ENCODE assay signal across 8 cellular contexts in the genomic region with DNA sequence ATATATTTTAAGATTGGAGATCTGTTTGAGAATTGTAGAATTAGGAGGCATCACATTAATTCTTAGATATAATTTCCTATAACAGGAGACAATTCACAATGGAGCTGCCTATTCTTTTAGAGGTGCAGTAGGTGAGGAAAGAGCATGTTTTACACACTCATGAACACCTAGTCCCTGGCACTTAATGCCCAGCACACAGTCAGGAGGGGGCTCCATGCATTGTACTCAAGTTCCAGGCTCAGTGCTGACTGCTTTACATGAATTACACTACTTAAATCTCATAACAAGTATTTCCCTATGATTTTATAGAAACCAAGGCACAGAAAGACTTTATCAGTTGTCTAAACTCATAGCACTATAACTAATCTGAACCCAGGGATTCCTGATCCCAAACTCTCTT. TPM values are rescaled to one million over a fixed set of nuclear protein-coding genes. Genes with fewer than 3 reads are reported as not detected.
DNase-seq lines count a peak whose midpoint lies in the region; ATAC-seq and TF ChIP-seq lines count a peak whose summit lies in the region.
"Had no signal": no experiment of that assay in that cellular context is flagged by ENCODE, and none has a peak within 500 bp of the region (broad histone marks: within the 10 kb centered on the region; RNA-seq: fewer than 3 reads in every experiment).

No MANE protein-coding gene starts in this region.

- DNase-seq in SJSA1 (ENCODE audit: low read depth in 1 of 2, low spot score in 2 of 2), result no peak
- DNase-seq in fibroblast of pulmonary artery (ENCODE audit: low read depth), result no peak
- DNase-seq in stomach, result no peak
- no peak for DNase-seq in cortex of kidney (lab: John Stamatoyannopoulos, UW)

- H3K36me3 ChIP-seq in SJSA1, result peaks cover 21% of the 10 kb centered on the region
- peaks cover 0 to 22% (median 16%) of the 10 kb centered on the region in 4 donors for H3K36me3 ChIP-seq in stomach

- H3K27me3 ChIP-seq in SJSA1 (replicated peaks) (0 out of 2 replicates have a peak, but pooled peaks cover 4% of the 10 kb centered on the region), stomach (no peaks in the 10 kb centered on the region)

- peak overlapping the region; percentile 89 for H3K27ac ChIP-seq in SJSA1
- H3K27ac ChIP-seq in stomach, result peak overlapping the region; percentile 81 to 93 (median 90)

- H3K4me3 ChIP-seq in SJSA1 (peak overlapping the region; percentile 46), fibroblast of pulmonary artery (replicated peaks; ENCODE audit: low read depth, low read length) (peak overlapping the region; percentile 76), stomach (peak overlapping the region; percentile 37 to 56 (median 52))

- H3K9me3 ChIP-seq in SJSA1 (replicated peaks) (no peaks in the 10 kb centered on the region), stomach (no peaks in the 10 kb centered on the region)

- intact Hi-C loops in stomach (cut with DNase I; ENCODE audit: low total_unique reads), result no loop called here

- H3K4me1 ChIP-seq in SJSA1 (replicated peaks) (peaks cover 9% of the 10 kb centered on the region), stomach (peaks cover 0 to 44% (median 24%) of the 10 kb centered on the region in 4 donors)

- no peak for TF ChIP-seq POLR2A in stomach (IDR thresholded peaks at IDR 0.05)

- ATAC-seq in GM21723 (IDR thresholded peaks at IDR 0.05; ENCODE audit: unreplicated experiment), result peak; percentile 28
- ATAC-seq in HG02852 (IDR thresholded peaks at IDR 0.05; ENCODE audit: unreplicated experiment), result no peak
- ATAC-seq in HG03045 (IDR thresholded peaks at IDR 0.05; ENCODE audit: unreplicated experiment), result no peak

- TF ChIP-seq CTCF in fibroblast of pulmonary artery (IDR thresholded peaks at IDR 0.05; ENCODE audit: low read length, missing control alignments) (no peak), stomach (IDR thresholded peaks at IDR 0.05) (no peak)

- no peak for TF ChIP-seq EP300 in stomach (IDR thresholded peaks at IDR 0.05)

RNA-seq across cellular contexts. Expression of a gene that starts 0.4 kb away (rescaled TPM):
- total RNA-seq in SJSA1 (2014; rRNA removed; shearing (Covaris generic)), result 31.0 and 37.2 TPM in 2 replicates
- 10 to 100 TPM in 4 of 5 donors, 1 to 10 TPM in 1; 3.6 to 57.7 (median 22.0) TPM for total RNA-seq in stomach
- 10 to 100 TPM in 2 of 3 donors, 1 to 10 TPM in 1; 6.4 to 12.7 (median 10.0) TPM for polyA plus RNA-seq in stomach
- total RNA-seq: H1 had no signal
- polyA plus RNA-seq: H1 had no signal

RNA-seq across cellular contexts. Expression of a gene that starts 30.6 kb away (rescaled TPM):
- total RNA-seq in SJSA1 (2014; rRNA removed; shearing (Covaris generic)), result 23.6 and 38.8 TPM in 2 replicates
- 100 to 1,000 TPM in 1 of 5 donors, 10 to 100 TPM in 3, 1 to 10 TPM in 1; 7.2 to 112 (median 40.4) TPM for total RNA-seq in stomach
- polyA plus RNA-seq in stomach, result 10 to 100 TPM; 20.3 to 32.1 (median 24.3) TPM

RNA-seq across cellular contexts. Expression of a gene that starts 30.6 kb away (rescaled TPM):
- 12.5 and 17.3 TPM in 2 replicates for total RNA-seq in SJSA1 (2014; rRNA removed; shearing (Covaris generic))
- total RNA-seq in stomach, result 10 to 100 TPM in 4 of 5 donors, 1 to 10 TPM in 1; 8.1 to 28.6 (median 23.1) TPM
- 1 to 10 TPM; 4.3 to 6.9 (median 4.6) TPM for polyA plus RNA-seq in stomach

RNA-seq across cellular contexts. Expression of a gene that starts 42.0 kb away (rescaled TPM):
- total RNA-seq in SJSA1 (2014; rRNA removed; shearing (Covaris generic)), result 55.8 and 68.0 TPM in 2 replicates
- total RNA-seq in stomach, result 10 to 100 TPM in 4 of 5 donors, 1 to 10 TPM in 1; 7.6 to 43.5 (median 25.1) TPM
- 10 to 100 TPM in 2 of 3 donors, 1 to 10 TPM in 1; 5.9 to 27.5 (median 15.4) TPM for polyA plus RNA-seq in stomach
- total RNA-seq: H1 had no signal
- polyA plus RNA-seq: H1 had no signal
